In the genomic region with DNA sequence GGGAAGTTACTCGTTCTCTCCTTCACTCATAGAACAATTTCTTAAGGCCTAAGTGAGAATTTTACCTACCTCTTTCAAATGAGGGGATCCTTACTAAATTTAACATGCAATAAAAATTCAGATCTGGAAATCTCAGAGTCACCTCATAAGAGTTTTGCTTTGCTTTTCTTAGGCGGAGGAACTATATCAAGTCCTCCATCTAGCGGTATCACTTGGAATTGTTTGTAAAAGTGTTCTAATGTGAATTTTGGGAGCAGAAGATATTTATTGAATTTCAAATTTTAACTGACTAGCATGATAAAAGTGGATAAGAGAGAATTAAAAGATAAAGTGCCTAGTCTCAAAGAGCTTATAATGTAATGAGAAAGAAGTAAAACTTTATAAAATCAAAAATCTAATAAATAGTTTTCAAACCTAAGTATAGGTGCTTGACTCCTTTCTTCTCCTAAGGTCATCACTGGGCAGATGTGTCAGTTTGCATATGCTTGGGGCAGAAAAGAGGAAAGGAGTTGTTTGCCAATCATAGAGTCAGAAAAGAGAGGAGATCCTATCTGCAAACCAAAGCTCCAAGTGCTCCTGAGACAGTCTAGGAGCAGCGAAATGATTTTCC, we compare ENCODE assay signal across 8 cellular contexts.
DNase-seq lines count a peak whose midpoint lies in the region; ATAC-seq and TF ChIP-seq lines count a peak whose summit lies in the region.

No MANE protein-coding gene starts in this region.

- H3K27ac ChIP-seq in right atrium auricular region (no peak overlapping the region), right cardiac atrium (ENCODE audit: low read length) (no peak overlapping the region)

- H3K4me1 ChIP-seq in right atrium auricular region (no peaks in the 10 kb centered on the region), right cardiac atrium (ENCODE audit: control insufficient read depth, insufficient read depth, low read length) (no peaks in the 10 kb centered on the region), mucosa of descending colon (ENCODE audit: low read depth) (no peaks in the 10 kb centered on the region)

- DNase-seq in right atrium auricular region (ENCODE audit: low spot score) (no peak), right cardiac atrium (no peak), NAMALWA (ENCODE audit: low spot score) (peak; percentile 56), cardiac fibroblast (ENCODE audit: low read depth in 2 of 2) (peak; percentile 73 to 78), mucosa of descending colon (no peak), hypothalamus (lab: John Stamatoyannopoulos, UW) (no peak)

- TF ChIP-seq CTCF in right atrium auricular region (IDR thresholded peaks at IDR 0.05) (peak; percentile 12 to 72), cardiac fibroblast (IDR thresholded peaks at IDR 0.05; ENCODE audit: low read depth, low read length) (peak; percentile 59), mucosa of descending colon (IDR thresholded peaks at IDR 0.05) (peak; percentile 18)

- intact Hi-C loops in right cardiac atrium (cut with DNase I) (loop anchor here (5.0 to 10.0 kb wide), 6 partner anchors 193 to 1304 kb away; a partner anchor contains a TSS), mucosa of descending colon (cut with DNase I, micrococcal nuclease) (loop anchor here in 1 of 2 donors (10.0 kb wide), 2 partner anchors 196 to 374 kb away; no protein-coding TSS in a partner anchor)

- H3K27me3 ChIP-seq in right atrium auricular region (no peaks in the 10 kb centered on the region), right cardiac atrium (ENCODE audit: control insufficient read depth, insufficient read depth) (no peaks in the 10 kb centered on the region)

- H3K36me3 ChIP-seq in right atrium auricular region (no peaks in the 10 kb centered on the region), mucosa of descending colon (ENCODE audit: low read depth) (no peaks in the 10 kb centered on the region)

- no peak overlapping the region for H3K4me3 ChIP-seq in right atrium auricular region
- H3K4me3 ChIP-seq in right cardiac atrium (ENCODE audit: low read length), result no peak overlapping the region
- no peak overlapping the region for H3K4me3 ChIP-seq in cardiac fibroblast (replicated peaks in 1 of 2; ENCODE audit: low read depth in 2 of 2, low read length in 2 of 2)
- no peak overlapping the region for H3K4me3 ChIP-seq in mucosa of descending colon

- ATAC-seq in right cardiac atrium, result no peak
- ATAC-seq in mucosa of descending colon, result peak; percentile 66
- no peak for ATAC-seq in GM19463 (IDR thresholded peaks at IDR 0.05; ENCODE audit: unreplicated experiment)
- ATAC-seq in HG03139 (IDR thresholded peaks at IDR 0.05; ENCODE audit: unreplicated experiment), result no peak

- 32% methylated on average over 4 of the region's 4 CpGs for WGBS in right cardiac atrium

- H3K9me3 ChIP-seq in right atrium auricular region (no peaks in the 10 kb centered on the region), right cardiac atrium (ENCODE audit: control insufficient read depth, low read length) (peaks cover 2% of the 10 kb centered on the region), mucosa of descending colon (no peaks in the 10 kb centered on the region)

Comparison
In these comparisons a context has a peak if more than half of its experiments do, and no peak if none do; other contexts are left out.
1. DNase-seq: peak in NAMALWA (single experiment) and cardiac fibroblast (2 of 2); none in right atrium auricular region (single experiment), right cardiac atrium (0 of 3), mucosa of descending colon (0 of 3) and hypothalamus (0 of 51).
2. Peak in every context shown above with its lines, with median percentiles within 50 percentile points of each other: CTCF ChIP-seq.